6 cellular contexts compared by ENCODE assay signal in the genomic region with DNA sequence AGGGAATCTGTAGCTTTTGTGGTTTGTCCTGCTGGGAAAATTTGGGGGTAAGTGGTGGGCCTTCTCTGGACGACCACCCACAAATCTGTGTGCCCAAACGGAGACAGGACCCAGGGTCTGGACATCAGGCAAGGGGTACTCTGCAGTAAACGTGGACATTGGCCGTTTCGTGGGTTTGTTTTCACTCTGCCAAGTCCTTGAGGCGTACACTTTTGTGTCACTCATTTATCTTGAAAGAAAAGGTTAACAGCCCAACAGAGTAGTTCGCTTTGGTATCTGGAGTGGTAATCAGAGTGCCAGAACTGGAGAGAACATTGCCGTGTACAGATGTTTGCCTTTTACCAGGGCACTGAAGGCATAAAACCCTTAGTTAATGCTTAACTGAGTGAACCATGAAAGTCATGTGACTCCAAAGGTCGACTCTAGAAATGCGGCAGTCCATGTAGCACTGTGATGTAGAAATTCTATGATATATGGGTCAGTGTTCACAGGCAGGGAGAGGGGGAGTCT. TPM values are rescaled to one million over a fixed set of nuclear protein-coding genes. Genes with fewer than 3 reads are reported as not detected.
A peak's percentile ranks its signal among the peaks of the same experiment; 100 is the strongest.
DNase-seq lines count a peak whose midpoint lies in the region; ATAC-seq and TF ChIP-seq lines count a peak whose summit lies in the region.

No MANE protein-coding gene starts in this region.

- peak overlapping the region; percentile 69 to 81 for H3K4me3 ChIP-seq in SK-N-SH (ENCODE audit: low read depth in 2 of 2, low read length in 1 of 2)

- H3K9me3 Mint-ChIP-seq in activated naive CD4-positive, alpha-beta T cell treated with anti-CD3 and anti-CD28 coated beads, Interleukin-2, amount 50 U/mL, for 72 hours, result no peaks in the 10 kb centered on the region
- H3K9me3 Mint-ChIP-seq in memory B cell, result no peaks in the 10 kb centered on the region

- peaks cover 58% of the 10 kb centered on the region for H3K79me2 ChIP-seq in SK-N-SH (ENCODE audit: insufficient read depth)

- H4K20me1 ChIP-seq in SK-N-SH (ENCODE audit: insufficient read depth), result peaks cover 46% of the 10 kb centered on the region

- H3K36me3 ChIP-seq in SK-N-SH (replicated peaks in 1 of 2; ENCODE audit: control insufficient read depth in 1 of 2, insufficient read depth in 2 of 2, low read length in 1 of 2), result no peaks in the 10 kb centered on the region

- no peaks in the 10 kb centered on the region for H3F3A ChIP-seq in SK-N-SH (replicated peaks; ENCODE audit: insufficient read depth)

- POLR2A ChIA-PET in SK-N-SH (lab: Yijun Ruan, JAX), result no interaction called here

- H3K9ac ChIP-seq in SK-N-SH, result peak overlapping the region; percentile 90

- TF ChIP-seq CTCF in SK-N-SH (IDR thresholded peaks at IDR 0.05), result no peak

- H3K36me3 Mint-ChIP-seq in activated naive CD4-positive, alpha-beta T cell treated with anti-CD3 and anti-CD28 coated beads, Interleukin-2, amount 50 U/mL, for 72 hours, result peaks cover 6 to 7% of the 10 kb centered on the region in 2 donors
- H3K36me3 Mint-ChIP-seq in memory B cell, result no peaks in the 10 kb centered on the region

- peak overlapping the region; percentile 86 to 90 for H3K27ac Mint-ChIP-seq in activated naive CD4-positive, alpha-beta T cell treated with anti-CD3 and anti-CD28 coated beads, Interleukin-2, amount 50 U/mL, for 72 hours
- peak overlapping the region; percentile 88 for H3K27ac Mint-ChIP-seq in memory B cell

- no peaks in the 10 kb centered on the region for H3K9me3 ChIP-seq in SK-N-SH

- no peak for ATAC-seq in SK-N-SH treated with all-trans-retinoic acid at 6 μM for 48 hours
- ATAC-seq in activated naive CD4-positive, alpha-beta T cell treated with anti-CD3 and anti-CD28 coated beads, Interleukin-2, amount 50 U/mL, for 72 hours, result no peak
- no peak for ATAC-seq in memory B cell (ENCODE audit: low read depth)
- ATAC-seq in GM19328 (IDR thresholded peaks at IDR 0.05; ENCODE audit: unreplicated experiment), result no peak

- no peak for TF ChIP-seq RAD21 in SK-N-SH (IDR thresholded peaks at IDR 0.05; ENCODE audit: low read length)

- H3K4me1 Mint-ChIP-seq in memory B cell, result peaks cover 25% of the 10 kb centered on the region

- H3K4me2 ChIP-seq in SK-N-SH, result peak overlapping the region; percentile 84

- H3K27me3 ChIP-seq in SK-N-SH (ENCODE audit: insufficient read depth), result no peaks in the 10 kb centered on the region

- H3K27me3 Mint-ChIP-seq in memory B cell, result no peaks in the 10 kb centered on the region

- no peak for DNase-seq in SK-N-SH
- no peak for DNase-seq in activated naive CD4-positive, alpha-beta T cell treated with anti-CD3 and anti-CD28 coated beads, Interleukin-2, amount 50 U/mL, for 72 hours (ENCODE audit: low spot score in 2 of 2)
- no peak for DNase-seq in memory B cell (ENCODE audit: low spot score in 2 of 2)
- DNase-seq in NCI-H2196 treated with DMSO at 0.1 percent for 48 hours (lab: John Stamatoyannopoulos, UW; ENCODE audit: unreplicated experiment), result no peak

- CTCF ChIA-PET in SK-N-SH (lab: Yijun Ruan, JAX), result interaction anchor here (0.6 to 1.6 kb wide), 2 partner anchors 20 to 327 kb away, joined by 3 read pairs; no protein-coding TSS in a partner anchor

- peaks cover 17 to 19% of the 10 kb centered on the region in 2 experiments; a peak in 3 of 4 replicates for H3K4me1 ChIP-seq in SK-N-SH (ENCODE audit: control insufficient read depth in 1 of 2, insufficient read depth in 2 of 2, low read depth in 1 of 2, low read length in 1 of 2)

- WGBS in SK-N-SH (ENCODE audit: low lambda C conversion rate), result 4% methylated on average over 10 of the region's 10 CpGs

- TF ChIP-seq EP300 in SK-N-SH (IDR thresholded peaks at IDR 0.05; ENCODE audit: borderline replicate concordance in 1 of 2, low read depth in 1 of 2, low read length in 1 of 2), result no peak

- peak overlapping the region; percentile 79 to 94 for H3K27ac ChIP-seq in SK-N-SH (ENCODE audit: low read depth in 2 of 2, low read length in 1 of 2)

- H3K4me3 Mint-ChIP-seq in memory B cell, result peak overlapping the region; percentile 85

- H2AFZ ChIP-seq in SK-N-SH (ENCODE audit: low read depth), result no peak overlapping the region

- H3K9me2 ChIP-seq in SK-N-SH, result no peaks in the 10 kb centered on the region

TF ChIP-seq in SK-N-SH, 30 proteins besides CTCF, POLR2A, EP300 and RAD21 (continues in another document):
- TF ChIP-seq SIN3A (IDR thresholded peaks at IDR 0.05; ENCODE audit: borderline replicate concordance, low read depth, low read length), result 0 out of 2 replicates have a peak, but pooled peaks have one; percentile 1
- TF ChIP-seq, protein P1, sequence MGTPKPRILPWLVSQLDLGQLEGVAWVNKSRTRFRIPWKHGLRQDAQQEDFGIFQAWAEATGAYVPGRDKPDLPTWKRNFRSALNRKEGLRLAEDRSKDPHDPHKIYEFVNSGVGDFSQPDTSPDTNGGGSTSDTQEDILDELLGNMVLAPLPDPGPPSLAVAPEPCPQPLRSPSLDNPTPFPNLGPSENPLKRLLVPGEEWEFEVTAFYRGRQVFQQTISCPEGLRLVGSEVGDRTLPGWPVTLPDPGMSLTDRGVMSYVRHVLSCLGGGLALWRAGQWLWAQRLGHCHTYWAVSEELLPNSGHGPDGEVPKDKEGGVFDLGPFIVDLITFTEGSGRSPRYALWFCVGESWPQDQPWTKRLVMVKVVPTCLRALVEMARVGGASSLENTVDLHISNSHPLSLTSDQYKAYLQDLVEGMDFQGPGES (IDR thresholded peaks at IDR 0.05; ENCODE audit: low read depth, low read length), result no peak
- no peak for TF ChIP-seq TCF12 (IDR thresholded peaks at IDR 0.05)
- no peak for TF ChIP-seq GATA2 (CRISPR knock-in tag; IDR thresholded peaks at IDR 0.05)
- TF ChIP-seq, protein P2, sequence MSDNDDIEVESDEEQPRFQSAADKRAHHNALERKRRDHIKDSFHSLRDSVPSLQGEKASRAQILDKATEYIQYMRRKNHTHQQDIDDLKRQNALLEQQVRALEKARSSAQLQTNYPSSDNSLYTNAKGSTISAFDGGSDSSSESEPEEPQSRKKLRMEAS (IDR thresholded peaks at IDR 0.05; ENCODE audit: low read depth), result 0 out of 2 replicates have a peak, but pooled peaks have one; percentile 10
- no peak for TF ChIP-seq EZH2phosphoT487 (IDR thresholded peaks at IDR 0.05; ENCODE audit: borderline replicate concordance, low read depth)

TF ChIP-seq in SK-N-SH treated with all-trans-retinoic acid at 6 μM for 48 hours, 23 proteins besides CTCF, POLR2A, EP300 and RAD21 (continues in another document):
- TF ChIP-seq CSDC2 (CRISPR knock-in tag; IDR thresholded peaks at IDR 0.05) (no peak), ZNF8 (CRISPR knock-in tag; IDR thresholded peaks at IDR 0.05) (no peak), ZFP30 (CRISPR knock-in tag; IDR thresholded peaks at IDR 0.05) (no peak), ZC3H10 (CRISPR knock-in tag; IDR thresholded peaks at IDR 0.05) (no peak), ISL1 (CRISPR knock-in tag; IDR thresholded peaks at IDR 0.05) (no peak), RARB (CRISPR knock-in tag; IDR thresholded peaks at IDR 0.05) (no peak)
- TF ChIP-seq, protein P3, sequence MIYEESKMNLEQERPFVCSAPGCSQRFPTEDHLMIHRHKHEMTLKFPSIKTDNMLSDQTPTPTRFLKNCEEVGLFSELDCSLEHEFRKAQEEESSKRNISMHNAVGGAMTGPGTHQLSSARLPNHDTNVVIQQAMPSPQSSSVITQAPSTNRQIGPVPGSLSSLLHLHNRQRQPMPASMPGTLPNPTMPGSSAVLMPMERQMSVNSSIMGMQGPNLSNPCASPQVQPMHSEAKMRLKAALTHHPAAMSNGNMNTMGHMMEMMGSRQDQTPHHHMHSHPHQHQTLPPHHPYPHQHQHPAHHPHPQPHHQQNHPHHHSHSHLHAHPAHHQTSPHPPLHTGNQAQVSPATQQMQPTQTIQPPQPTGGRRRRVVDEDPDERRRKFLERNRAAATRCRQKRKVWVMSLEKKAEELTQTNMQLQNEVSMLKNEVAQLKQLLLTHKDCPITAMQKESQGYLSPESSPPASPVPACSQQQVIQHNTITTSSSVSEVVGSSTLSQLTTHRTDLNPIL (CRISPR knock-in tag; IDR thresholded peaks at IDR 0.05; ENCODE audit: low read depth), result no peak
- TF ChIP-seq, protein P4, sequence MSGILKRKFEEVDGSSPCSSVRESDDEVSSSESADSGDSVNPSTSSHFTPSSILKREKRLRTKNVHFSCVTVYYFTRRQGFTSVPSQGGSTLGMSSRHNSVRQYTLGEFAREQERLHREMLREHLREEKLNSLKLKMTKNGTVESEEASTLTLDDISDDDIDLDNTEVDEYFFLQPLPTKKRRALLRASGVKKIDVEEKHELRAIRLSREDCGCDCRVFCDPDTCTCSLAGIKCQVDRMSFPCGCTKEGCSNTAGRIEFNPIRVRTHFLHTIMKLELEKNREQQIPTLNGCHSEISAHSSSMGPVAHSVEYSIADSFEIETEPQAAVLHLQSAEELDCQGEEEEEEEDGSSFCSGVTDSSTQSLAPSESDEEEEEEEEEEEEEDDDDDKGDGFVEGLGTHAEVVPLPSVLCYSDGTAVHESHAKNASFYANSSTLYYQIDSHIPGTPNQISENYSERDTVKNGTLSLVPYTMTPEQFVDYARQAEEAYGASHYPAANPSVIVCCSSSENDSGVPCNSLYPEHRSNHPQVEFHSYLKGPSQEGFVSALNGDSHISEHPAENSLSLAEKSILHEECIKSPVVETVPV (CRISPR knock-in tag; IDR thresholded peaks at IDR 0.05), result no peak

RNA-seq across cellular contexts. Expression of a gene that starts 15.4 kb away (rescaled TPM):
- 17.2 and 21.5 TPM in 2 replicates for polyA plus RNA-seq in SK-N-SH (2012; rRNA removed)
- polyA plus RNA-seq in SK-N-SH (2012; cell fraction: cytosol; rRNA removed), result 17.2 and 23.6 TPM in 2 replicates
- 33.4 and 41.1 TPM in 2 replicates for polyA plus RNA-seq in SK-N-SH (2012; cell fraction: nucleus; rRNA removed)
- 10 to 100 TPM; 29.2 to 40.1 TPM for total RNA-seq in activated naive CD4-positive, alpha-beta T cell treated with anti-CD3 and anti-CD28 coated beads, Interleukin-2, amount 50 U/mL, for 72 hours

RNA-seq across cellular contexts. Expression of a gene that starts 15.6 kb away (rescaled TPM):
- polyA plus RNA-seq in SK-N-SH (2012; rRNA removed), result 1.1 and 1.3 TPM in 2 replicates
- 1.3 and 1.6 TPM in 2 replicates for polyA plus RNA-seq in SK-N-SH (2012; cell fraction: cytosol; rRNA removed)
- polyA plus RNA-seq in SK-N-SH (2012; cell fraction: nucleus; rRNA removed), result 0.83 and 1.8 TPM in 2 replicates
- total RNA-seq in activated naive CD4-positive, alpha-beta T cell treated with anti-CD3 and anti-CD28 coated beads, Interleukin-2, amount 50 U/mL, for 72 hours, result 1 to 10 TPM; 2.0 to 3.1 TPM

RNA-seq across cellular contexts. Expression of a gene that starts 36.4 kb away (rescaled TPM):
- not detected in 2 replicates for polyA plus RNA-seq in SK-N-SH (2012; rRNA removed)
- not detected in 2 replicates for polyA plus RNA-seq in SK-N-SH (2012; cell fraction: cytosol; rRNA removed)
- polyA plus RNA-seq in SK-N-SH (2012; cell fraction: nucleus; rRNA removed), result not detected in 2 replicates
- total RNA-seq in activated naive CD4-positive, alpha-beta T cell treated with anti-CD3 and anti-CD28 coated beads, Interleukin-2, amount 50 U/mL, for 72 hours, result under 1 TPM in 1 of 2 donors, not detected in 1; 0.25 TPM

RNA-seq across cellular contexts. Expression of a gene that starts 41.9 kb away (rescaled TPM):
- 18.0 and 19.5 TPM in 2 replicates for polyA plus RNA-seq in SK-N-SH (2012; rRNA removed)
- 24.9 and 42.8 TPM in 2 replicates for polyA plus RNA-seq in SK-N-SH (2012; cell fraction: cytosol; rRNA removed)
- 11.8 and 20.5 TPM in 2 replicates for polyA plus RNA-seq in SK-N-SH (2012; cell fraction: nucleus; rRNA removed)
- total RNA-seq in activated naive CD4-positive, alpha-beta T cell treated with anti-CD3 and anti-CD28 coated beads, Interleukin-2, amount 50 U/mL, for 72 hours, result 10 to 100 TPM; 15.5 to 20.0 TPM

RNA-seq across cellular contexts. Expression of a gene that starts 57.9 kb away (rescaled TPM):
- polyA plus RNA-seq in SK-N-SH (2012; rRNA removed), result 10.5 and 12.9 TPM in 2 replicates
- polyA plus RNA-seq in SK-N-SH (2012; cell fraction: cytosol; rRNA removed), result 9.5 and 10.7 TPM in 2 replicates
- polyA plus RNA-seq in SK-N-SH (2012; cell fraction: nucleus; rRNA removed), result 18.7 and 19.7 TPM in 2 replicates
- 1 to 10 TPM; 5.2 to 7.7 TPM for total RNA-seq in activated naive CD4-positive, alpha-beta T cell treated with anti-CD3 and anti-CD28 coated beads, Interleukin-2, amount 50 U/mL, for 72 hours
